ENCODE assay signal across 10 cellular contexts in genomic region chr21:39022901-39023693, GRCh38.
DNase-seq lines count a peak whose midpoint lies in the region; ATAC-seq and TF ChIP-seq lines count a peak whose summit lies in the region.
"Had no signal": no experiment of that assay in that cellular context is flagged by ENCODE, and none has a peak within 500 bp of the region (broad histone marks: within the 10 kb centered on the region; RNA-seq: fewer than 3 reads in every experiment).

No MANE protein-coding gene starts in this region.

- intact Hi-C loops in esophagus muscularis mucosa (cut with DNase I) = no loop called here

- H3K36me3 ChIP-seq in BLaER1 = no peaks in the 10 kb centered on the region
- no peaks in the 10 kb centered on the region for H3K36me3 ChIP-seq in esophagus muscularis mucosa
- H3K36me3 ChIP-seq in muscle layer of duodenum (ENCODE audit: control insufficient read depth in 1 of 2, insufficient read depth in 2 of 2, low read length in 2 of 2) = no peaks in the 10 kb centered on the region
- H3K36me3 ChIP-seq: SJSA1 had no signal

- H3K4me1 ChIP-seq in BLaER1 (peaks cover 54% of the 10 kb centered on the region), esophagus muscularis mucosa (peaks cover 35 to 36% (median 35%) of the 10 kb centered on the region in 4 donors), muscle layer of duodenum (ENCODE audit: control insufficient read depth in 1 of 2, insufficient read depth in 2 of 2, low read length in 2 of 2) (peaks cover 0 to 7% of the 10 kb centered on the region in 2 donors)

- H3K4me2 ChIP-seq in BLaER1 = peak overlapping the region; percentile 83

- whole genome bisulfite sequencing in esophagus muscularis mucosa = 58% methylated on average over 18 of the region's 28 CpGs

- H3K27ac ChIP-seq in BLaER1 (peak overlapping the region; percentile 82), esophagus muscularis mucosa (replicated peaks in 1 of 4) (peak overlapping the region; percentile 68 to 76 (median 70)), muscle layer of duodenum (ENCODE audit: low read length) (peak overlapping the region; percentile 18)
- H3K27ac ChIP-seq: SJSA1 had no signal

- ATAC-seq in GM21576 (IDR thresholded peaks at IDR 0.05; ENCODE audit: unreplicated experiment) (no peak), HG03025 (IDR thresholded peaks at IDR 0.05; ENCODE audit: low FRiP score, unreplicated experiment) (no peak), GM21619 (IDR thresholded peaks at IDR 0.05; ENCODE audit: unreplicated experiment) (no peak)

- no peak for TF ChIP-seq EP300 in esophagus muscularis mucosa (IDR thresholded peaks at IDR 0.05)

- H3K9me3 ChIP-seq in BLaER1 (peaks cover 33% of the 10 kb centered on the region), esophagus muscularis mucosa (peaks cover 0 to 16% (median 0%) of the 10 kb centered on the region in 4 donors), muscle layer of duodenum (ENCODE audit: control insufficient read depth in 1 of 2, low read length in 2 of 2) (no peaks in the 10 kb centered on the region)

- DNase-seq in NCI-H526 treated with DMSO at 0.1 percent for 48 hours (lab: John Stamatoyannopoulos, UW) (peak; percentile 8), esophagus muscularis mucosa (ENCODE audit: extremely low spot score) (no peak), activated gamma-delta T cell (lab: John Stamatoyannopoulos, UW) (no peak)
- DNase-seq: stimulated activated CD4-positive, alpha-beta T cell treated with anti-CD3 and anti-CD28 coated beads, Interleukin-12 subunit alpha, Interleukin-12 subunit beta, amount 100 ng/mL, for 4 hours had no signal

- H3K4me3 ChIP-seq in BLaER1 (no peak overlapping the region), esophagus muscularis mucosa (no peak overlapping the region), muscle layer of duodenum (ENCODE audit: low read depth in 1 of 2, low read length in 2 of 2) (no peak overlapping the region)
- H3K4me3 ChIP-seq: SJSA1 had no signal

- peak in 1 of 3 experiments; percentile 18 for TF ChIP-seq CTCF in esophagus muscularis mucosa (IDR thresholded peaks at IDR 0.05)

- no peak overlapping the region for H3K9ac ChIP-seq in BLaER1

- H4K20me1 ChIP-seq in BLaER1 = no peaks in the 10 kb centered on the region

- TF ChIP-seq POLR2A in esophagus muscularis mucosa (IDR thresholded peaks at IDR 0.05; ENCODE audit: low read depth) = no peak

- H3K27me3 ChIP-seq in BLaER1 (no peaks in the 10 kb centered on the region), esophagus muscularis mucosa (no peaks in the 10 kb centered on the region), muscle layer of duodenum (ENCODE audit: low read depth, low read length) (no peaks in the 10 kb centered on the region)
- H3K27me3 ChIP-seq: SJSA1 had no signal

Comparison
In these comparisons a context has a peak if more than half of its experiments do, and no peak if none do; other contexts are left out.
1. H3K27ac ChIP-seq: peak in every context shown above with its lines; median percentile 82 in BLaER1; 70 in esophagus muscularis mucosa; 18 in muscle layer of duodenum.